ENCODE assay signal across 1 cellular context in genomic region chr1:204251926-204252689, GRCh38.
TF ChIP-seq lines count a peak whose summit lies in the region.

No MANE protein-coding gene starts in this region.

TF ChIP-seq in GM23338, 12 proteins besides CTCF, POLR2A, EP300 and RAD21:
- no peak for TF ChIP-seq ZNF462 (CRISPR knock-in tag; IDR thresholded peaks at IDR 0.05)
- no peak for TF ChIP-seq ZNF114 (CRISPR knock-in tag; IDR thresholded peaks at IDR 0.05)
- TF ChIP-seq CREB1 (CRISPR knock-in tag; IDR thresholded peaks at IDR 0.05; ENCODE audit: low read depth) = no peak
- no peak for TF ChIP-seq NANOG (IDR thresholded peaks at IDR 0.05; ENCODE audit: borderline replicate concordance)
- no peak for TF ChIP-seq EZH2phosphoT487 (IDR thresholded peaks at IDR 0.05; ENCODE audit: unreplicated experiment)
- TF ChIP-seq ZNF331 (CRISPR knock-in tag; IDR thresholded peaks at IDR 0.05; ENCODE audit: low read depth) = no peak
- no peak for TF ChIP-seq POLR2AphosphoS5 (IDR thresholded peaks at IDR 0.05; ENCODE audit: low read depth)
- TF ChIP-seq EZH2 (IDR thresholded peaks at IDR 0.05; ENCODE audit: low read depth, unreplicated experiment) = no peak
- no peak for TF ChIP-seq JUNB (IDR thresholded peaks at IDR 0.05; ENCODE audit: unreplicated experiment)
- TF ChIP-seq ETS1 (IDR thresholded peaks at IDR 0.05) = no peak
- TF ChIP-seq REST (IDR thresholded peaks at IDR 0.05; ENCODE audit: unreplicated experiment) = no peak
- no peak for TF ChIP-seq STAT1 (IDR thresholded peaks at IDR 0.05; ENCODE audit: unreplicated experiment)
